Comparison of ENCODE assay signal across 8 cellular contexts in genomic region chr5:154646841-154647759, GRCh38.
DNase-seq lines count a peak whose midpoint lies in the region; ATAC-seq, FAIRE-seq and TF ChIP-seq lines count a peak whose summit lies in the region.

No MANE protein-coding gene starts in this region.

- peaks cover 16% of the 10 kb centered on the region for H3K27me3 ChIP-seq in CD4-positive, alpha-beta T cell (ENCODE audit: control insufficient read depth, insufficient read depth, low read length)
- H3K27me3 ChIP-seq in bronchial epithelial cell (ENCODE audit: control insufficient read depth, insufficient read depth, low read length), result no peaks in the 10 kb centered on the region

- no peaks in the 10 kb centered on the region for H3K9me3 ChIP-seq in CD4-positive, alpha-beta T cell (ENCODE audit: control insufficient read depth, low read length)

- H3K27ac Mint-ChIP-seq in CD4-positive, alpha-beta T cell, result no peak overlapping the region
- peak overlapping the region; percentile 60 for H3K27ac Mint-ChIP-seq in stimulated activated effector memory CD8-positive, alpha-beta T cell treated with anti-CD3 and anti-CD28 coated beads, Interleukin-12 subunit alpha, Interleukin-12 subunit beta, amount 100 ng/mL, for 72 hours

- H3K4me3 ChIP-seq in bronchial epithelial cell (ENCODE audit: low read depth, low read length), result peak overlapping the region; percentile 16

- peak overlapping the region; percentile 82 for H3K4me3 Mint-ChIP-seq in CD4-positive, alpha-beta T cell
- H3K4me3 Mint-ChIP-seq in stimulated activated effector memory CD8-positive, alpha-beta T cell treated with anti-CD3 and anti-CD28 coated beads, Interleukin-12 subunit alpha, Interleukin-12 subunit beta, amount 100 ng/mL, for 72 hours, result peak overlapping the region; percentile 58

- no peaks in the 10 kb centered on the region for H3K36me3 ChIP-seq in bronchial epithelial cell (ENCODE audit: control insufficient read depth, insufficient read depth, low read length)

- peak; percentile 32 for ATAC-seq in CD4-positive, alpha-beta T cell (ENCODE audit: poor library complexity)
- ATAC-seq in GM19395 (IDR thresholded peaks at IDR 0.05; ENCODE audit: unreplicated experiment) (peak; percentile 75), left colon (peak; percentile 97)
- peak; percentile 58 for ATAC-seq in stimulated activated effector memory CD8-positive, alpha-beta T cell treated with anti-CD3 and anti-CD28 coated beads, Interleukin-12 subunit alpha, Interleukin-12 subunit beta, amount 100 ng/mL, for 72 hours

- H3K36me3 Mint-ChIP-seq in CD4-positive, alpha-beta T cell (ENCODE audit: low read depth), result no peaks in the 10 kb centered on the region
- no peaks in the 10 kb centered on the region for H3K36me3 Mint-ChIP-seq in stimulated activated effector memory CD8-positive, alpha-beta T cell treated with anti-CD3 and anti-CD28 coated beads, Interleukin-12 subunit alpha, Interleukin-12 subunit beta, amount 100 ng/mL, for 72 hours

- POLR2A ChIA-PET in CD4-positive, alpha-beta T cell (lab: Charles Lee), result no interaction called here

- H3K4me1 Mint-ChIP-seq in CD4-positive, alpha-beta T cell (ENCODE audit: low read depth), result peaks cover 16% of the 10 kb centered on the region
- H3K4me1 Mint-ChIP-seq in stimulated activated effector memory CD8-positive, alpha-beta T cell treated with anti-CD3 and anti-CD28 coated beads, Interleukin-12 subunit alpha, Interleukin-12 subunit beta, amount 100 ng/mL, for 72 hours, result peaks cover 16% of the 10 kb centered on the region

- no peak overlapping the region for H3K27ac ChIP-seq in CD4-positive, alpha-beta T cell (ENCODE audit: low read depth, low read length)

- peaks cover 10% of the 10 kb centered on the region for H3K9me3 Mint-ChIP-seq in CD4-positive, alpha-beta T cell
- peaks cover 8% of the 10 kb centered on the region for H3K9me3 Mint-ChIP-seq in stimulated activated effector memory CD8-positive, alpha-beta T cell treated with anti-CD3 and anti-CD28 coated beads, Interleukin-12 subunit alpha, Interleukin-12 subunit beta, amount 100 ng/mL, for 72 hours

- peak in 2 of 10 experiments; percentile 4 for DNase-seq in CD4-positive, alpha-beta T cell
- peak; percentile 90 for DNase-seq in LoVo (ENCODE audit: low spot score)
- DNase-seq in bronchial epithelial cell (ENCODE audit: low read depth), result peak; percentile 66
- DNase-seq in left colon, result peak; percentile 77 to 78
- peak in 1 of 2 donors; percentile 55 for DNase-seq in stimulated activated effector memory CD8-positive, alpha-beta T cell treated with anti-CD3 and anti-CD28 coated beads, Interleukin-12 subunit alpha, Interleukin-12 subunit beta, amount 100 ng/mL, for 72 hours (ENCODE audit: low spot score in 2 of 2)
- DNase-seq in hippocampal formation (lab: John Stamatoyannopoulos, UW), result no peak
- no peak for DNase-seq in epidermal melanocyte (ENCODE audit: insufficient read length, low spot score)

- CTCF ChIA-PET in CD4-positive, alpha-beta T cell (lab: Charles Lee), result interaction anchor here (0.6 kb wide), 1 partner anchor 144 kb away, joined by 3 read pairs; no protein-coding TSS in a partner anchor

- TF ChIP-seq CTCF in CD4-positive, alpha-beta T cell (IDR thresholded peaks at IDR 0.05), result no peak
- no peak for TF ChIP-seq CTCF in bronchial epithelial cell (IDR thresholded peaks at IDR 0.05; ENCODE audit: insufficient read depth, low read length, severe bottlenecking)

- H3K27me3 Mint-ChIP-seq in CD4-positive, alpha-beta T cell, result peaks cover 29% of the 10 kb centered on the region

- FAIRE-seq in bronchial epithelial cell (lab: Jason Lieb, UNC), result no peak

- intact Hi-C loops in CD4-positive, alpha-beta T cell (cut with DNase I, micrococcal nuclease), result loop anchor here in 1 of 2 experiments (5.0 to 10.0 kb wide), 2 partner anchors 172 to 355 kb away; partner anchors contain the start of gene HAND1
- intact Hi-C loops in left colon (cut with DNase I, micrococcal nuclease), result no loop called here

Comparison
In these comparisons a context has a peak if more than half of its experiments do, and no peak if none do; other contexts are left out.
1. ATAC-seq: peak in every context shown above with its lines; median percentile 97 in left colon; 75 in GM19395; 58 in stimulated activated effector memory CD8-positive, alpha-beta T cell treated with anti-CD3 and anti-CD28 coated beads, Interleukin-12 subunit alpha, Interleukin-12 subunit beta, amount 100 ng/mL, for 72 hours; 32 in CD4-positive, alpha-beta T cell.
2. DNase-seq: peak in LoVo (single experiment), bronchial epithelial cell (single experiment) and left colon (2 of 2); none in hippocampal formation (0 of 2) and epidermal melanocyte (single experiment).